Comparison of ENCODE assay signal across 8 cellular contexts in genomic region chr2:207167129-207167923, GRCh38. TPM values are rescaled to one million over a fixed set of nuclear protein-coding genes. Genes with fewer than 3 reads are reported as not detected.
A peak's percentile ranks its signal among the peaks of the same experiment; 100 is the strongest.
DNase-seq lines count a peak whose midpoint lies in the region; FAIRE-seq and TF ChIP-seq lines count a peak whose summit lies in the region.

No MANE protein-coding gene starts in this region.

- peak overlapping the region; percentile 88 for H3K4me3 ChIP-seq in ACC112 (ENCODE audit: low read depth, low read length)
- H3K4me3 ChIP-seq in kidney (ENCODE audit: low read length in 2 of 2) = peak overlapping the region; percentile 50 to 71
- peak overlapping the region; percentile 53 to 76 (median 62) for H3K4me3 ChIP-seq in stomach

- FAIRE-seq in GM12891 (lab: Jason Lieb, UNC) (peak; percentile 28), kidney (lab: Jason Lieb, UNC) (no peak)

- intact Hi-C loops in kidney (cut with DNase I) = no loop called here
- intact Hi-C loops in stomach (cut with DNase I; ENCODE audit: low total_unique reads) = no loop called here

- H3K4me1 ChIP-seq in ACC112 (ENCODE audit: control insufficient read depth, insufficient read depth, low read length, unreplicated experiment) = peaks cover 23% of the 10 kb centered on the region
- peaks cover 4 to 5% of the 10 kb centered on the region in 2 donors for H3K4me1 ChIP-seq in kidney (ENCODE audit: control insufficient read depth in 1 of 2, insufficient read depth in 1 of 2, low read depth in 1 of 2, low read length in 2 of 2)
- H3K4me1 ChIP-seq in stomach = peaks cover 0 to 35% (median 13%) of the 10 kb centered on the region in 4 donors

- DNase-seq in GM12891 (ENCODE audit: insufficient read length, low spot score) (no peak), LHCN-M2 (ENCODE audit: low read depth) (peak; percentile 63), kidney (no peak), stomach (no peak), RPMI8226 (no peak), iPS-NIHi7 (ENCODE audit: extremely low spot score) (no peak)

- TF ChIP-seq CTCF in kidney (IDR thresholded peaks at IDR 0.05; ENCODE audit: borderline replicate concordance, extremely low read depth, insufficient read depth) (no peak), stomach (IDR thresholded peaks at IDR 0.05) (no peak)

- H3K27me3 ChIP-seq in ACC112 (ENCODE audit: insufficient read depth, low read length) (no peaks in the 10 kb centered on the region), stomach (no peaks in the 10 kb centered on the region)

- TF ChIP-seq POLR2A in GM12891 (IDR thresholded peaks at IDR 0.05; ENCODE audit: low read depth, low read length) (no peak), stomach (IDR thresholded peaks at IDR 0.05) (no peak)

- H3K79me2 ChIP-seq in ACC112 (ENCODE audit: control insufficient read depth, insufficient read depth, low read length, unreplicated experiment) = peaks cover 41% of the 10 kb centered on the region

- 29 to 35% (median 34%) methylated on average over 15 of the region's 15 CpGs for WGBS in stomach, 5 donors

- H3K9me3 ChIP-seq in kidney (ENCODE audit: control insufficient read depth in 1 of 2, low read length in 2 of 2) = no peaks in the 10 kb centered on the region
- no peaks in the 10 kb centered on the region for H3K9me3 ChIP-seq in stomach

- H3K36me3 ChIP-seq in ACC112 (ENCODE audit: insufficient read depth, low read length) (no peaks in the 10 kb centered on the region), kidney (ENCODE audit: control insufficient read depth in 1 of 2, insufficient read depth in 2 of 2, low read length in 2 of 2) (no peaks in the 10 kb centered on the region), stomach (no peaks in the 10 kb centered on the region)

- H3K9ac ChIP-seq in kidney (ENCODE audit: low read length in 2 of 2) = peak overlapping the region; percentile 14 to 70

- TF ChIP-seq EP300 in stomach (IDR thresholded peaks at IDR 0.05) = no peak

- H3K27ac ChIP-seq in ACC112 (ENCODE audit: low read depth, low read length) (peak overlapping the region; percentile 97), angular gyrus (ENCODE audit: low read depth, low read length) (peak overlapping the region; percentile 100), kidney (ENCODE audit: low read depth in 2 of 2, low read length in 2 of 2) (peak overlapping the region; percentile 99 to 100), stomach (peak overlapping the region; percentile 100)

- no peak overlapping the region for H2AFZ ChIP-seq in ACC112 (ENCODE audit: low read length, unreplicated experiment)

TF ChIP-seq in GM12891, 5 proteins besides CTCF, POLR2A, EP300 and RAD21:
- no peak for TF ChIP-seq SPI1 (IDR thresholded peaks at IDR 0.05; ENCODE audit: low read depth, low read length)
- TF ChIP-seq PAX5 (IDR thresholded peaks at IDR 0.05; ENCODE audit: insufficient read depth, low read length, severe bottlenecking) = no peak
- TF ChIP-seq POLR2AphosphoS5 (IDR thresholded peaks at IDR 0.05; ENCODE audit: low read depth, low read length) = no peak
- TF ChIP-seq TAF1 (IDR thresholded peaks at IDR 0.05; ENCODE audit: low read depth, low read length) = no peak
- TF ChIP-seq POU2F2 (IDR thresholded peaks at IDR 0.05; ENCODE audit: low read depth, low read length) = no peak

RNA-seq across cellular contexts. Expression of gene KLF7, which starts 1.6 kb away (rescaled TPM):
- 6.7 TPM for polyA plus RNA-seq in GM12891 (2012; ENCODE audit: low read depth, missing spikeins)
- 11.4 and 11.6 TPM in 2 replicates for total RNA-seq in LHCN-M2 (2014; rRNA removed)
- polyA plus RNA-seq in LHCN-M2 (2012) = 8.2 TPM
- 61.5 TPM for total RNA-seq in kidney
- polyA plus RNA-seq in kidney (ENCODE audit: insufficient read depth, low read depth, low replicate concordance) = 2.9 TPM
- total RNA-seq in stomach = 10 to 100 TPM in 3 of 5 donors, 1 to 10 TPM in 2; 5.2 to 33.0 (median 13.8) TPM
- polyA plus RNA-seq in stomach = 1 to 10 TPM; 2.7 to 4.7 (median 3.1) TPM
